Comparison of ENCODE assay signal across 1 cellular context in the genomic region with DNA sequence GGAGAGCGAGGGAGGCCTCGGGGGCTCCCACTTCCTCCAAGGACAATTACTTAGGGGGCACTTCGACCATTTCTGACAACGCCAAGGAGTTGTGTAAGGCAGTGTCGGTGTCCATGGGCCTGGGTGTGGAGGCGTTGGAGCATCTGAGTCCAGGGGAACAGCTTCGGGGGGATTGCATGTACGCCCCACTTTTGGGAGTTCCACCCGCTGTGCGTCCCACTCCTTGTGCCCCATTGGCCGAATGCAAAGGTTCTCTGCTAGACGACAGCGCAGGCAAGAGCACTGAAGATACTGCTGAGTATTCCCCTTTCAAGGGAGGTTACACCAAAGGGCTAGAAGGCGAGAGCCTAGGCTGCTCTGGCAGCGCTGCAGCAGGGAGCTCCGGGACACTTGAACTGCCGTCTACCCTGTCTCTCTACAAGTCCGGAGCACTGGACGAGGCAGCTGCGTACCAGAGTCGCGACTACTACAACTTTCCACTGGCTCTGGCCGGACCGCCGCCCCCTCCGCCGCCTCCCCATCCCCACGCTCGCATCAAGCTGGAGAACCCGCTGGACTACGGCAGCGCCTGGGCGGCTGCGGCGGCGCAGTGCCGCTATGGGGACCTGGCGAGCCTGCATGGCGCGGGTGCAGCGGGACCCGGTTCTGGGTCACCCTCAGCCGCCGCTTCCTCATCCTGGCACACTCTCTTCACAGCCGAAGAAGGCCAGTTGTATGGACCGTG.
TF ChIP-seq lines count a peak whose summit lies in the region.

No MANE protein-coding gene starts in this region.

TF ChIP-seq in HEK293, 187 proteins besides CTCF, POLR2A, EP300 and RAD21 (continued from another document):
- TF ChIP-seq, protein P1, sequence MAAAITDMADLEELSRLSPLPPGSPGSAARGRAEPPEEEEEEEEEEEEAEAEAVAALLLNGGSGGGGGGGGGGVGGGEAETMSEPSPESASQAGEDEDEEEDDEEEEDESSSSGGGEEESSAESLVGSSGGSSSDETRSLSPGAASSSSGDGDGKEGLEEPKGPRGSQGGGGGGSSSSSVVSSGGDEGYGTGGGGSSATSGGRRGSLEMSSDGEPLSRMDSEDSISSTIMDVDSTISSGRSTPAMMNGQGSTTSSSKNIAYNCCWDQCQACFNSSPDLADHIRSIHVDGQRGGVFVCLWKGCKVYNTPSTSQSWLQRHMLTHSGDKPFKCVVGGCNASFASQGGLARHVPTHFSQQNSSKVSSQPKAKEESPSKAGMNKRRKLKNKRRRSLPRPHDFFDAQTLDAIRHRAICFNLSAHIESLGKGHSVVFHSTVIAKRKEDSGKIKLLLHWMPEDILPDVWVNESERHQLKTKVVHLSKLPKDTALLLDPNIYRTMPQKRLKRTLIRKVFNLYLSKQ (tag by site-specific recombination; IDR thresholded peaks at IDR 0.05; ENCODE audit: borderline replicate concordance): no peak
- TF ChIP-seq SP2 (tag by site-specific recombination; IDR thresholded peaks at IDR 0.05): no peak
- no peak for TF ChIP-seq KLF10 (tag by site-specific recombination; IDR thresholded peaks at IDR 0.05)
- no peak for TF ChIP-seq ZNF146 (tag by site-specific recombination; IDR thresholded peaks at IDR 0.05)
TF ChIP-seq in HEK293: peak in this region for 0.
